10 cellular contexts compared by ENCODE assay signal in genomic region chr11:75668508-75669297, GRCh38. TPM values are rescaled to one million over a fixed set of nuclear protein-coding genes. Genes with fewer than 3 reads are reported as not detected.
DNase-seq lines count a peak whose midpoint lies in the region; ATAC-seq, FAIRE-seq and TF ChIP-seq lines count a peak whose summit lies in the region.
"Had no signal": no experiment of that assay in that cellular context is flagged by ENCODE, and none has a peak within 500 bp of the region (broad histone marks: within the 10 kb centered on the region; RNA-seq: fewer than 3 reads in every experiment).

Gene MAP6 (minus strand): TSS chr11:75669038. CDS start chr11:75668369, 669 bp downstream.

- H3K27me3 ChIP-seq in NT2/D1 (ENCODE audit: insufficient read depth, insufficient read length) (peaks cover 83% of the 10 kb centered on the region), keratinocyte (ENCODE audit: control insufficient read depth, extremely low read depth, insufficient read depth, low read length) (peaks cover 47% of the 10 kb centered on the region)

- no peak for FAIRE-seq in keratinocyte (lab: Jason Lieb, UNC)
- FAIRE-seq: colon, GM18507 had no signal

- H4K20me1 ChIP-seq in keratinocyte (ENCODE audit: control insufficient read depth, extremely low read depth, insufficient read depth, low read length), result no peaks in the 10 kb centered on the region

- no peak within 1 kb of the TSS for H3K9ac ChIP-seq in NT2/D1 (ENCODE audit: insufficient read length, low read depth)
- H3K9ac ChIP-seq in keratinocyte (ENCODE audit: control insufficient read depth, extremely low read depth, insufficient read depth, low read length), result no peak within 1 kb of the TSS

- H3K36me3 ChIP-seq in NT2/D1 (ENCODE audit: insufficient read depth, insufficient read length, low read length) (no peaks in the 10 kb centered on the region), keratinocyte (ENCODE audit: control insufficient read depth in 2 of 2, extremely low read depth in 1 of 2, insufficient read depth in 2 of 2, low read length in 2 of 2) (no peaks in the 10 kb centered on the region)

- DNase-seq in stimulated activated CD4-positive, alpha-beta T cell treated with anti-CD3 and anti-CD28 coated beads, Interleukin-15, amount 100 ng/mL, for 24 hours, result peak; percentile 52
- no peak for DNase-seq in stimulated activated CD4-positive, alpha-beta T cell treated with anti-CD3 and anti-CD28 coated beads, Interleukin-4, amount 100 ng/mL, for 4 hours
- DNase-seq in NT2/D1 (ENCODE audit: low read depth, low spot score), result peak; percentile 33
- DNase-seq in central memory CD4-positive, alpha-beta T cell, result peak; percentile 3
- DNase-seq in keratinocyte (ENCODE audit: low read depth, low spot score), result no peak
- DNase-seq in stimulated activated CD4-positive, alpha-beta T cell treated with anti-CD3 and anti-CD28 coated beads, Interleukin-1b, Interleukin-23, amount 100 ng/mL, for 48 hours, result peak; percentile 9
- no peak for DNase-seq in activated CD4-positive, CD25-positive, alpha-beta regulatory T cell (lab: John Stamatoyannopoulos, UW)

- H3K9me3 ChIP-seq in NT2/D1 (ENCODE audit: insufficient read depth, low read length), result 0 out of 2 replicates have a peak, but pooled peaks cover 1% of the 10 kb centered on the region
- H3K9me3 ChIP-seq in keratinocyte (ENCODE audit: control insufficient read depth, low read depth, low read length), result no peaks in the 10 kb centered on the region

- H3K4me3 ChIP-seq in NT2/D1 (ENCODE audit: insufficient read length, low read depth) (peak within 1 kb of the TSS; percentile 28), keratinocyte (ENCODE audit: control insufficient read depth in 2 of 3, extremely low read depth in 1 of 3, insufficient read depth in 2 of 3, low read depth in 1 of 3, low read length in 3 of 3) (peak within 1 kb of the TSS; percentile 35 to 60 (median 53))

- no peaks in the 10 kb centered on the region for H3K9me1 ChIP-seq in keratinocyte (ENCODE audit: control insufficient read depth, extremely low read depth, insufficient read depth, low read length)

- ATAC-seq in HG03432 (IDR thresholded peaks at IDR 0.05; ENCODE audit: unreplicated experiment), result no peak

- no peak within 1 kb of the TSS for H3K27ac ChIP-seq in keratinocyte (ENCODE audit: control insufficient read depth, insufficient read depth, low read length)

- TF ChIP-seq CTCF in keratinocyte (optimal IDR thresholded peaks at IDR 0.05 in 1 of 3, IDR thresholded peaks at IDR 0.05 in 1 of 3, conservative IDR thresholded peaks at IDR 0.05 in 1 of 3; ENCODE audit: extremely low read depth in 1 of 3, insufficient read depth in 2 of 3, low read length in 3 of 3), result no peak

- H2AFZ ChIP-seq in keratinocyte (ENCODE audit: control insufficient read depth, low read length), result peak within 1 kb of the TSS; percentile 59

- no peaks in the 10 kb centered on the region for H3K79me2 ChIP-seq in keratinocyte (ENCODE audit: control insufficient read depth, insufficient read depth, low read length)

- dilution Hi-C loops in keratinocyte (cut with MboI; ENCODE audit: extremely low pct_ligation_motif_present, low sequenced_read_pairs), result no loop called here

- peak within 1 kb of the TSS; percentile 78 for H3K4me2 ChIP-seq in keratinocyte (ENCODE audit: control insufficient read depth, extremely low read depth, insufficient read depth, low read depth, low read length)

- H3K4me1 ChIP-seq in NT2/D1 (ENCODE audit: insufficient read depth, insufficient read length), result peaks cover 6% of the 10 kb centered on the region
- H3K4me1 ChIP-seq in keratinocyte (ENCODE audit: control insufficient read depth, extremely low read depth, insufficient read depth, low read length), result peaks cover 7% of the 10 kb centered on the region

RNA-seq across cellular contexts. Expression of gene MAP6, which starts in this region (rescaled TPM):
- polyA plus RNA-seq in keratinocyte, result 1.7 to 3.1 TPM (median 1.8 TPM) in 3 replicates
- polyA plus RNA-seq in keratinocyte (2011; ENCODE audit: low read depth), result 0.15 TPM
- polyA plus RNA-seq in keratinocyte (2011; cell fraction: cytosol; rRNA removed), result 3.2 and 3.4 TPM in 2 replicates
- polyA plus RNA-seq in keratinocyte (2011; cell fraction: nucleus; rRNA removed), result 7.1 and 9.8 TPM in 2 replicates
- polyA plus RNA-seq in keratinocyte (2012; ENCODE audit: low replicate concordance), result 0.34 and 2.3 TPM in 2 replicates
- polyA minus RNA-seq in keratinocyte, result 1.6 to 4.4 TPM (median 2.7 TPM) in 3 replicates
- 4.4 TPM for polyA minus RNA-seq in keratinocyte (2011; cell fraction: cytosol; rRNA and poly(A)+ RNA removed)
- 1.6 and 3.3 TPM in 2 replicates for polyA minus RNA-seq in keratinocyte (2011; cell fraction: nucleus; rRNA and poly(A)+ RNA removed)

Comparison
In these comparisons a context has a peak if more than half of its experiments do, and no peak if none do; other contexts are left out.
1. DNase-seq: peak in stimulated activated CD4-positive, alpha-beta T cell treated with anti-CD3 and anti-CD28 coated beads, Interleukin-15, amount 100 ng/mL, for 24 hours (single experiment), NT2/D1 (single experiment), central memory CD4-positive, alpha-beta T cell (single experiment) and stimulated activated CD4-positive, alpha-beta T cell treated with anti-CD3 and anti-CD28 coated beads, Interleukin-1b, Interleukin-23, amount 100 ng/mL, for 48 hours (single experiment); none in stimulated activated CD4-positive, alpha-beta T cell treated with anti-CD3 and anti-CD28 coated beads, Interleukin-4, amount 100 ng/mL, for 4 hours (0 of 2), keratinocyte (single experiment) and activated CD4-positive, CD25-positive, alpha-beta regulatory T cell (0 of 4).